Comparison of ENCODE assay signal across 9 cellular contexts in genomic region chr19:2329162-2329505, GRCh38. TPM values are rescaled to one million over a fixed set of nuclear protein-coding genes. Genes with fewer than 3 reads are reported as not detected.
DNase-seq lines count a peak whose midpoint lies in the region; FAIRE-seq and TF ChIP-seq lines count a peak whose summit lies in the region.
"Had no signal": no experiment of that assay in that cellular context is flagged by ENCODE, and none has a peak within 500 bp of the region (broad histone marks: within the 10 kb centered on the region; RNA-seq: fewer than 3 reads in every experiment).

No MANE protein-coding gene starts in this region.

- H4K20me1 ChIP-seq in keratinocyte (ENCODE audit: control insufficient read depth, extremely low read depth, insufficient read depth, low read length): peaks cover 3% of the 10 kb centered on the region

- peak overlapping the region; percentile 92 for H3K27ac Mint-ChIP-seq in T-helper 1 cell treated with Interleukin-12 subunit alpha and Interleukin-12 subunit beta and Interleukin-4 antibody, amounts not matched to agents 30 μg/mL and 1 μg/mL, for 36 hours
- H3K27ac Mint-ChIP-seq in activated naive CD8-positive, alpha-beta T cell treated with anti-CD3 and anti-CD28 coated beads for 36 hours: peak overlapping the region; percentile 83

- H3K9me3 Mint-ChIP-seq in T-helper 1 cell treated with Interleukin-12 subunit alpha and Interleukin-12 subunit beta and Interleukin-4 antibody, amounts not matched to agents 30 μg/mL and 1 μg/mL, for 36 hours: no peaks in the 10 kb centered on the region
- no peaks in the 10 kb centered on the region for H3K9me3 Mint-ChIP-seq in activated naive CD8-positive, alpha-beta T cell treated with anti-CD3 and anti-CD28 coated beads for 36 hours

- 4 to 6% methylated on average over 12 to 18 of the region's 18 CpGs for whole genome bisulfite sequencing in testis, 2 donors

- peaks cover 12% of the 10 kb centered on the region for H3K4me1 ChIP-seq in keratinocyte (ENCODE audit: control insufficient read depth, extremely low read depth, insufficient read depth, low read length)
- H3K4me1 ChIP-seq in testis: peaks cover 13% of the 10 kb centered on the region

- peaks cover 77% of the 10 kb centered on the region for H3K79me2 ChIP-seq in keratinocyte (ENCODE audit: control insufficient read depth, insufficient read depth, low read length)

- H3K9ac ChIP-seq in keratinocyte (ENCODE audit: control insufficient read depth, extremely low read depth, insufficient read depth, low read length): peak overlapping the region; percentile 92

- H3K27me3 Mint-ChIP-seq in T-helper 1 cell treated with Interleukin-12 subunit alpha and Interleukin-12 subunit beta and Interleukin-4 antibody, amounts not matched to agents 30 μg/mL and 1 μg/mL, for 36 hours (ENCODE audit: low read depth): no peaks in the 10 kb centered on the region
- H3K27me3 Mint-ChIP-seq in activated naive CD8-positive, alpha-beta T cell treated with anti-CD3 and anti-CD28 coated beads for 36 hours: no peaks in the 10 kb centered on the region

- H3K36me3 ChIP-seq in keratinocyte (ENCODE audit: control insufficient read depth in 2 of 2, extremely low read depth in 1 of 2, insufficient read depth in 2 of 2, low read length in 2 of 2) (peaks cover 6 to 14% of the 10 kb centered on the region in 2 experiments), testis (ENCODE audit: low read depth, missing control alignments) (no peaks in the 10 kb centered on the region)

- FAIRE-seq in keratinocyte (lab: Jason Lieb, UNC): no peak

- TF ChIP-seq CTCF in keratinocyte (optimal IDR thresholded peaks at IDR 0.05 in 1 of 3, IDR thresholded peaks at IDR 0.05 in 1 of 3, conservative IDR thresholded peaks at IDR 0.05 in 1 of 3; ENCODE audit: extremely low read depth in 1 of 3, insufficient read depth in 2 of 3, low read length in 3 of 3): no peak
- TF ChIP-seq CTCF in testis (IDR thresholded peaks at IDR 0.05): no peak

- TF ChIP-seq POLR2A in testis (IDR thresholded peaks at IDR 0.05): no peak

- H3K4me2 ChIP-seq in keratinocyte (ENCODE audit: control insufficient read depth, extremely low read depth, insufficient read depth, low read depth, low read length): peak overlapping the region; percentile 71

- intact Hi-C loops in testis (cut with DNase I; ENCODE audit: low total_unique reads): no loop called here

- no peak for DNase-seq in T-helper 1 cell
- DNase-seq in activated naive CD8-positive, alpha-beta T cell treated with anti-CD3 and anti-CD28 coated beads for 36 hours: no peak
- no peak for DNase-seq in keratinocyte (ENCODE audit: low read depth, low spot score)
- DNase-seq in testis: no peak
- no peak for DNase-seq in HK-2 (ENCODE audit: unreplicated experiment)
- DNase-seq in Kasumi-1 (lab: John Stamatoyannopoulos, UW): no peak
- no peak for DNase-seq in GM19238 (ENCODE audit: insufficient read length, low spot score)

- peaks cover 51% of the 10 kb centered on the region for H3K4me1 Mint-ChIP-seq in T-helper 1 cell treated with Interleukin-12 subunit alpha and Interleukin-12 subunit beta and Interleukin-4 antibody, amounts not matched to agents 30 μg/mL and 1 μg/mL, for 36 hours (ENCODE audit: low read depth)
- H3K4me1 Mint-ChIP-seq in activated naive CD8-positive, alpha-beta T cell treated with anti-CD3 and anti-CD28 coated beads for 36 hours: peaks cover 65% of the 10 kb centered on the region

- no peaks in the 10 kb centered on the region for H3K9me1 ChIP-seq in keratinocyte (ENCODE audit: control insufficient read depth, extremely low read depth, insufficient read depth, low read length)

- H3K9me3 ChIP-seq in keratinocyte (ENCODE audit: control insufficient read depth, low read depth, low read length) (no peaks in the 10 kb centered on the region), testis (no peaks in the 10 kb centered on the region)

- peaks cover 23% of the 10 kb centered on the region for H3K36me3 Mint-ChIP-seq in T-helper 1 cell treated with Interleukin-12 subunit alpha and Interleukin-12 subunit beta and Interleukin-4 antibody, amounts not matched to agents 30 μg/mL and 1 μg/mL, for 36 hours (ENCODE audit: low read depth)
- peaks cover 32% of the 10 kb centered on the region for H3K36me3 Mint-ChIP-seq in activated naive CD8-positive, alpha-beta T cell treated with anti-CD3 and anti-CD28 coated beads for 36 hours

- H3K27me3 ChIP-seq in keratinocyte (ENCODE audit: control insufficient read depth, extremely low read depth, insufficient read depth, low read length) (no peaks in the 10 kb centered on the region), testis (no peaks in the 10 kb centered on the region)

- H3K4me3 Mint-ChIP-seq in T-helper 1 cell treated with Interleukin-12 subunit alpha and Interleukin-12 subunit beta and Interleukin-4 antibody, amounts not matched to agents 30 μg/mL and 1 μg/mL, for 36 hours: peak overlapping the region; percentile 88
- peak overlapping the region; percentile 91 for H3K4me3 Mint-ChIP-seq in activated naive CD8-positive, alpha-beta T cell treated with anti-CD3 and anti-CD28 coated beads for 36 hours

- dilution Hi-C loops in keratinocyte (cut with MboI; ENCODE audit: extremely low pct_ligation_motif_present, low sequenced_read_pairs): no loop called here

- H3K27ac ChIP-seq in keratinocyte (ENCODE audit: control insufficient read depth, insufficient read depth, low read length) (peak overlapping the region; percentile 86), testis (peak overlapping the region; percentile 59 to 64)

- H2AFZ ChIP-seq in keratinocyte (ENCODE audit: control insufficient read depth, low read length): peak overlapping the region; percentile 82

- H3K4me3 ChIP-seq in keratinocyte (ENCODE audit: control insufficient read depth in 2 of 3, extremely low read depth in 1 of 3, insufficient read depth in 2 of 3, low read depth in 1 of 3, low read length in 3 of 3) (peak overlapping the region; percentile 91 to 93 (median 92)), testis (peak overlapping the region; percentile 90 to 98)

RNA-seq across cellular contexts. Expression of gene SPPL2B, which starts 0.7 kb away (rescaled TPM):
- total RNA-seq in activated naive CD8-positive, alpha-beta T cell treated with anti-CD3 and anti-CD28 coated beads for 36 hours: 10 to 100 TPM; 47.1 to 53.2 TPM
- 9.3 to 20.9 TPM (median 13.5 TPM) in 3 replicates for polyA plus RNA-seq in keratinocyte
- 3.8 TPM for polyA plus RNA-seq in keratinocyte (2011; ENCODE audit: low read depth)
- polyA plus RNA-seq in keratinocyte (2011; cell fraction: cytosol; rRNA removed): 3.4 and 5.5 TPM in 2 replicates
- polyA plus RNA-seq in keratinocyte (2011; cell fraction: nucleus; rRNA removed): 74.7 and 110 TPM in 2 replicates
- 12.3 and 20.9 TPM in 2 replicates for polyA plus RNA-seq in keratinocyte (2012; ENCODE audit: low replicate concordance)
- 8.5 to 19.2 TPM (median 9.7 TPM) in 3 replicates for polyA minus RNA-seq in keratinocyte
- polyA minus RNA-seq in keratinocyte (2011; cell fraction: cytosol; rRNA and poly(A)+ RNA removed): 17.3 TPM
- polyA minus RNA-seq in keratinocyte (2011; cell fraction: nucleus; rRNA and poly(A)+ RNA removed): 34.3 and 36.2 TPM in 2 replicates
- 100 to 1,000 TPM; 158 to 215 TPM for total RNA-seq in testis
- 132 TPM for polyA plus RNA-seq in testis (ENCODE audit: insufficient read depth, low read depth, low replicate concordance)

RNA-seq across cellular contexts. Expression of gene LSM7, which starts 0.7 kb away (rescaled TPM):
- total RNA-seq in activated naive CD8-positive, alpha-beta T cell treated with anti-CD3 and anti-CD28 coated beads for 36 hours: 100 to 1,000 TPM; 175 to 187 TPM
- polyA plus RNA-seq in keratinocyte (206 to 275 TPM (median 243 TPM) in 3 replicates), testis (ENCODE audit: insufficient read depth, low read depth, low replicate concordance) (80.7 TPM)
- polyA plus RNA-seq in keratinocyte (2011; ENCODE audit: low read depth): 19.2 TPM
- 153 and 305 TPM in 2 replicates for polyA plus RNA-seq in keratinocyte (2011; cell fraction: cytosol; rRNA removed)
- 151 and 185 TPM in 2 replicates for polyA plus RNA-seq in keratinocyte (2011; cell fraction: nucleus; rRNA removed)
- polyA plus RNA-seq in keratinocyte (2012; ENCODE audit: low replicate concordance): 109 and 224 TPM in 2 replicates
- polyA minus RNA-seq in keratinocyte: 26.8 to 62.6 TPM (median 29.6 TPM) in 3 replicates
- polyA minus RNA-seq in keratinocyte (2011; cell fraction: cytosol; rRNA and poly(A)+ RNA removed): 73.5 TPM
- polyA minus RNA-seq in keratinocyte (2011; cell fraction: nucleus; rRNA and poly(A)+ RNA removed): 18.4 and 27.5 TPM in 2 replicates
- 100 to 1,000 TPM; 163 to 179 TPM for total RNA-seq in testis

RNA-seq across cellular contexts. Expression of gene LINGO3, which starts 21.2 kb away (rescaled TPM):
- under 1 TPM in 1 of 2 experiments, not detected in 1; 0.28 TPM for total RNA-seq in activated naive CD8-positive, alpha-beta T cell treated with anti-CD3 and anti-CD28 coated beads for 36 hours
- polyA plus RNA-seq in keratinocyte (not detected in 3 replicates), testis (ENCODE audit: insufficient read depth, low read depth, low replicate concordance) (0.45 TPM)
- polyA plus RNA-seq in keratinocyte (2011; ENCODE audit: low read depth): not detected
- not detected in 2 replicates for polyA plus RNA-seq in keratinocyte (2011; cell fraction: cytosol; rRNA removed)
- 0.05 TPM in 1 of 2 replicates, not detected in the other for polyA plus RNA-seq in keratinocyte (2011; cell fraction: nucleus; rRNA removed)
- 0.07 TPM in 1 of 2 replicates, not detected in the other for polyA plus RNA-seq in keratinocyte (2012; ENCODE audit: low replicate concordance)
- polyA minus RNA-seq in keratinocyte: not detected in 3 replicates
- not detected for polyA minus RNA-seq in keratinocyte (2011; cell fraction: cytosol; rRNA and poly(A)+ RNA removed)
- polyA minus RNA-seq in keratinocyte (2011; cell fraction: nucleus; rRNA and poly(A)+ RNA removed): not detected in 2 replicates
- 1 to 10 TPM; 2.1 to 3.5 TPM for total RNA-seq in testis
- total RNA-seq: pulmonary artery endothelial cell had no signal

RNA-seq across cellular contexts. Expression of gene TMPRSS9, which starts 30.9 kb away (rescaled TPM):
- not detected for total RNA-seq in activated naive CD8-positive, alpha-beta T cell treated with anti-CD3 and anti-CD28 coated beads for 36 hours
- polyA plus RNA-seq in keratinocyte: not detected in 3 replicates
- not detected for polyA plus RNA-seq in keratinocyte (2011; ENCODE audit: low read depth)
- not detected in 2 replicates for polyA plus RNA-seq in keratinocyte (2011; cell fraction: cytosol; rRNA removed)
- polyA plus RNA-seq in keratinocyte (2011; cell fraction: nucleus; rRNA removed): not detected in 2 replicates
- polyA plus RNA-seq in keratinocyte (2012; ENCODE audit: low replicate concordance): 0.17 and 0.39 TPM in 2 replicates
- not detected in 3 replicates for polyA minus RNA-seq in keratinocyte
- polyA minus RNA-seq in keratinocyte (2011; cell fraction: cytosol; rRNA and poly(A)+ RNA removed): not detected
- polyA minus RNA-seq in keratinocyte (2011; cell fraction: nucleus; rRNA and poly(A)+ RNA removed): not detected in 2 replicates
- 1 to 10 TPM; 8.4 to 9.8 TPM for total RNA-seq in testis
- polyA plus RNA-seq in testis (ENCODE audit: insufficient read depth, low read depth, low replicate concordance): 3.5 TPM
- total RNA-seq: pulmonary artery endothelial cell had no signal

RNA-seq across cellular contexts. Expression of gene PEAK3, which starts 47.2 kb away (rescaled TPM):
- total RNA-seq in activated naive CD8-positive, alpha-beta T cell treated with anti-CD3 and anti-CD28 coated beads for 36 hours: not detected
- not detected in 3 replicates for polyA plus RNA-seq in keratinocyte
- not detected for polyA plus RNA-seq in keratinocyte (2011; ENCODE audit: low read depth)
- polyA plus RNA-seq in keratinocyte (2011; cell fraction: cytosol; rRNA removed): not detected in 2 replicates
- polyA plus RNA-seq in keratinocyte (2011; cell fraction: nucleus; rRNA removed): not detected in 2 replicates
- 0.03 and 0.37 TPM in 2 replicates for polyA plus RNA-seq in keratinocyte (2012; ENCODE audit: low replicate concordance)
- polyA minus RNA-seq in keratinocyte: not detected in 3 replicates
- polyA minus RNA-seq in keratinocyte (2011; cell fraction: cytosol; rRNA and poly(A)+ RNA removed): not detected
- not detected in 2 replicates for polyA minus RNA-seq in keratinocyte (2011; cell fraction: nucleus; rRNA and poly(A)+ RNA removed)
- under 1 TPM; 0.37 to 0.55 TPM for total RNA-seq in testis
- 0.16 TPM for polyA plus RNA-seq in testis (ENCODE audit: insufficient read depth, low read depth, low replicate concordance)
- total RNA-seq: pulmonary artery endothelial cell had no signal
